In the genomic region with DNA sequence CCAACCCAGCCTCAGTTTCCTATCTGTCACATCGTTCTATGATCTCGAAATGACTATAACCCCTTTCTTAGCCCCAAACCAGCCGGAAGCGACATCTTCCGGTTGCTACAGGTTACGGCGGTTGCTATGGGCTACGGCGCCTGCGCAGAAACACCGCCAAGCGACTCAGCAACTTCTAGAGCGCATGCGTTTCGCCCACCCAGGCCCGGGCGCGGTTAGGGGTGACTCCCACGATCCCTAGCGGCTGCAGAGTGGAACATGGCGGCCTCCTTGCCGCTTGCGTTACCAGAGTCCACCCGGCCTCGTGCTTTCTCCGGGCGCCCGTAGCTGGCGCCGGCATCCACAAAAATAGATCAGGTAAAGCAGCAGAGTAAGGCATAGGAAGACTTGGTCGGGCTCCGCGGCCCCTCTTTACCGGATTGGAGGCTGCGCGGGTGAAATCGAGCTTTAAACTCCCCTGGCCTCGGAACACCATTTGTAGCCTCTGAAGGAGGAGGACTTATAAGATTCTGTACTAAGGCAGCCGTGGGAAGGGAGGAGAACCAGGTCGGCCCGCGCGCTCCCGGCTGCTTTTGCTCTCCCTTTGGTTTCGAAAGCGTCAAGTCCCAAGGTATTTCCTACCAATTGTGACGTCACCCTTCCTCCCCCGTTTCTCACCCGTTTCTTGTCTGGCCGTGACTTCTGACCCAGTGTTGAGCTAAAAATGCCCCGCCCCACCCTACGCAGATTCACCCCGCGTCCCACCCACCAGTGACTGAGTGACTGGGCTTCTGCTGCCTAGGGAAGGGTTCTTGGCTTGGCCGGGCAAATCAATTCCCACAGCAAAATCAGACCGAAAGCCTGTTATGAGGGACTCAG, we compare ENCODE assay signal across 8 cellular contexts. TPM values are rescaled to one million over a fixed set of nuclear protein-coding genes. Genes with fewer than 3 reads are reported as not detected.
A peak's percentile ranks its signal among the peaks of the same experiment; 100 is the strongest.
DNase-seq lines count a peak whose midpoint lies in the region; ATAC-seq and TF ChIP-seq lines count a peak whose summit lies in the region.

No MANE protein-coding gene starts in this region.

- TF ChIP-seq CTCF in left ventricle myocardium inferior (IDR thresholded peaks at IDR 0.05; ENCODE audit: borderline replicate concordance) (peak; percentile 49), progenitor cell of endocrine pancreas (IDR thresholded peaks at IDR 0.05; ENCODE audit: unreplicated experiment) (peak; percentile 29)

- CTCF ChIA-PET in T-cell (lab: Charles Lee), result interaction anchor here (0.8 to 2.0 kb wide), 4 partner anchors 10 to 141 kb away, joined by 3 to 7 read pairs (median 4); a partner anchor contains a TSS

- peak overlapping the region; percentile 87 for H3K4me3 ChIP-seq in left ventricle myocardium inferior

- ATAC-seq in HG02870 (IDR thresholded peaks at IDR 0.05; ENCODE audit: unreplicated experiment) (peak; percentile 84), T-cell (replicated peaks in 1 of 4) (peak; percentile 88 to 95 (median 94))

- H3K4me1 ChIP-seq in left ventricle myocardium inferior, result peaks cover 95% of the 10 kb centered on the region

- TF ChIP-seq POLR2A in GM15510 (IDR thresholded peaks at IDR 0.05; ENCODE audit: borderline replicate concordance, extremely low read depth, insufficient read length), result peak; percentile 95

- H3K4me3 Mint-ChIP-seq in T-cell (no peak overlapping the region), progenitor cell of endocrine pancreas (ENCODE audit: low read depth) (no peak overlapping the region)

- H3K27me3 ChIP-seq in left ventricle myocardium inferior (ENCODE audit: low read depth), result no peaks in the 10 kb centered on the region

- POLR2A ChIA-PET in T-cell (lab: Charles Lee), result interaction anchor here in 1 of 2 donors (0.5 to 0.7 kb wide), 3 partner anchors 43 to 1164 kb away, joined by 3 to 5 read pairs (median 3); no protein-coding TSS in a partner anchor

- H3K36me3 Mint-ChIP-seq in T-cell (no peaks in the 10 kb centered on the region), progenitor cell of endocrine pancreas (ENCODE audit: insufficient read depth) (peaks cover 2% of the 10 kb centered on the region)

- H3K27me3 Mint-ChIP-seq in T-cell (no peaks in the 10 kb centered on the region), progenitor cell of endocrine pancreas (peaks cover 3% of the 10 kb centered on the region)

- H3K9me3 Mint-ChIP-seq in T-cell, result no peaks in the 10 kb centered on the region
- H3K9me3 Mint-ChIP-seq in progenitor cell of endocrine pancreas (ENCODE audit: low read depth), result no peaks in the 10 kb centered on the region

- H3K4me1 Mint-ChIP-seq in T-cell, result peaks cover 13 to 26% (median 24%) of the 10 kb centered on the region in 3 donors
- peaks cover 11% of the 10 kb centered on the region for H3K4me1 Mint-ChIP-seq in progenitor cell of endocrine pancreas (ENCODE audit: low read depth)

- peak overlapping the region; percentile 100 for H3K27ac ChIP-seq in left ventricle myocardium inferior (replicated peaks)

- H3K36me3 ChIP-seq in left ventricle myocardium inferior, result no peaks in the 10 kb centered on the region

- H3K27ac Mint-ChIP-seq in T-cell, result no peak overlapping the region
- H3K27ac Mint-ChIP-seq in progenitor cell of endocrine pancreas, result no peak overlapping the region

- intact Hi-C loops in left ventricle myocardium inferior (cut with micrococcal nuclease), result loop anchor here (5.0 kb wide), 1 partner anchor 67 kb away; a partner anchor contains a TSS

- H3K9me3 ChIP-seq in left ventricle myocardium inferior (replicated peaks), result no peaks in the 10 kb centered on the region

- DNase-seq in NCI-H146 treated with DMSO at 0.1 percent for 48 hours (lab: John Stamatoyannopoulos, UW; ENCODE audit: unreplicated experiment), result peak; percentile 91
- DNase-seq in T-cell, result peak; percentile 97 to 99 (median 99)
- DNase-seq in amygdala (lab: John Stamatoyannopoulos, UW), result peak; percentile 73 to 98 (median 91)
- DNase-seq in left ventricle myocardium inferior, result peak; percentile 99
- peak; percentile 96 for DNase-seq in progenitor cell of endocrine pancreas (ENCODE audit: low spot score, unreplicated experiment)
- DNase-seq in ureter (ENCODE audit: low spot score), result peak; percentile 98

RNA-seq across cellular contexts. Expression of a gene that starts 3.5 kb away (rescaled TPM):
- total RNA-seq in T-cell (1 to 10 TPM; 1.1 to 2.4 (median 2.2) TPM), left ventricle myocardium inferior (2.2 TPM), progenitor cell of endocrine pancreas (2.0 and 2.3 TPM in 2 replicates), ureter (15.2 TPM)

RNA-seq across cellular contexts. Expression of a gene that starts 59.3 kb away (rescaled TPM):
- total RNA-seq in T-cell (10 to 100 TPM; 12.9 to 29.8 (median 23.4) TPM), left ventricle myocardium inferior (11.2 TPM), progenitor cell of endocrine pancreas (2.7 and 3.3 TPM in 2 replicates), ureter (6.0 TPM)

Comparison
In these comparisons a context has a peak if more than half of its experiments do, and no peak if none do; other contexts are left out.
1. Peak in every context shown above with its lines: DNase-seq, ATAC-seq, H3K4me3 ChIP-seq and H3K27ac ChIP-seq.